Comparison of ENCODE assay signal across 8 cellular contexts in genomic region chr1:78003070-78003751, GRCh38. TPM values are rescaled to one million over a fixed set of nuclear protein-coding genes. Genes with fewer than 3 reads are reported as not detected.
DNase-seq lines count a peak whose midpoint lies in the region; ATAC-seq and TF ChIP-seq lines count a peak whose summit lies in the region.

No MANE protein-coding gene starts in this region.

- H3K36me3 Mint-ChIP-seq in CD4-positive, CD25-positive, alpha-beta regulatory T cell = no peaks in the 10 kb centered on the region
- no peaks in the 10 kb centered on the region for H3K36me3 Mint-ChIP-seq in natural killer cell

- peak overlapping the region; percentile 96 for H3K27ac ChIP-seq in CD4-positive, CD25-positive, alpha-beta regulatory T cell (ENCODE audit: insufficient read depth, low read length, poor library complexity, severe bottlenecking)
- peak overlapping the region; percentile 87; the same call in 1 of the 2 replicates for H3K27ac ChIP-seq in MM.1S (ENCODE audit: low read length)
- peak overlapping the region in 1 of 2 donors; percentile 87 for H3K27ac ChIP-seq in prostate gland

- intact Hi-C loops in natural killer cell (cut with micrococcal nuclease) = no loop called here
- intact Hi-C loops in prostate gland (cut with DNase I) = no loop called here

- peaks cover 7 to 46% (median 24%) of the 10 kb centered on the region in 4 donors for H3K4me1 Mint-ChIP-seq in CD4-positive, CD25-positive, alpha-beta regulatory T cell
- peaks cover 23 to 25% of the 10 kb centered on the region in 2 donors for H3K4me1 Mint-ChIP-seq in natural killer cell

- no peak overlapping the region for H2AFZ ChIP-seq in MM.1S (ENCODE audit: low read length)

- H3K79me2 ChIP-seq in MM.1S (ENCODE audit: low read length) = peaks cover 32% of the 10 kb centered on the region

- H3K27ac Mint-ChIP-seq in CD4-positive, CD25-positive, alpha-beta regulatory T cell = peak overlapping the region; percentile 45 to 96 (median 48)
- H3K27ac Mint-ChIP-seq in natural killer cell = peak overlapping the region; percentile 92 to 100

- no peaks in the 10 kb centered on the region for H3K27me3 ChIP-seq in CD4-positive, CD25-positive, alpha-beta regulatory T cell (ENCODE audit: control insufficient read depth, insufficient read depth, low read length)
- H3K27me3 ChIP-seq in MM.1S (replicated peaks; ENCODE audit: insufficient read depth, low read length) = no peaks in the 10 kb centered on the region
- no peaks in the 10 kb centered on the region for H3K27me3 ChIP-seq in prostate gland (replicated peaks; ENCODE audit: insufficient read depth)

- H3K4me2 ChIP-seq in MM.1S (ENCODE audit: low read depth, low read length) = peak overlapping the region; percentile 44

- peaks cover 27% of the 10 kb centered on the region for H3F3A ChIP-seq in MM.1S (ENCODE audit: insufficient read depth, low read length)

- DNase-seq in CD4-positive, CD25-positive, alpha-beta regulatory T cell = peak in 1 of 3 donors; percentile 34
- DNase-seq in MM.1S (no peak), cerebellar cortex (ENCODE audit: low spot score) (peak; percentile 22), natural killer cell (no peak), NCI-H2029 treated with DMSO at 0.1 percent for 48 hours (lab: John Stamatoyannopoulos, UW) (no peak), A172 (ENCODE audit: low spot score) (no peak), prostate gland (ENCODE audit: low spot score) (no peak)
- no peak for DNase-seq in stimulated activated CD4-positive, alpha-beta T cell treated with anti-CD3 and anti-CD28 coated beads, Interleukin-4, amount 100 ng/mL, for 1 hour

- no peaks in the 10 kb centered on the region for H3K9me3 ChIP-seq in CD4-positive, CD25-positive, alpha-beta regulatory T cell (ENCODE audit: control insufficient read depth in 2 of 2, low read length in 2 of 2)
- H3K9me3 ChIP-seq in MM.1S (replicated peaks; ENCODE audit: insufficient read depth, low read length) (no peaks in the 10 kb centered on the region), prostate gland (no peaks in the 10 kb centered on the region)

- no peaks in the 10 kb centered on the region for H3K36me3 ChIP-seq in CD4-positive, CD25-positive, alpha-beta regulatory T cell (ENCODE audit: control insufficient read depth, insufficient read depth, low read length)
- no peaks in the 10 kb centered on the region for H3K36me3 ChIP-seq in MM.1S (replicated peaks; ENCODE audit: insufficient read depth, low read length)
- no peaks in the 10 kb centered on the region for H3K36me3 ChIP-seq in prostate gland

- H3K27me3 Mint-ChIP-seq in CD4-positive, CD25-positive, alpha-beta regulatory T cell = peaks cover 5% of the 10 kb centered on the region
- H3K27me3 Mint-ChIP-seq in natural killer cell (ENCODE audit: low read depth in 2 of 2) = no peaks in the 10 kb centered on the region

- H3K9ac ChIP-seq in MM.1S (ENCODE audit: low read length) = no peak overlapping the region

- H3K4me3 ChIP-seq in CD4-positive, CD25-positive, alpha-beta regulatory T cell (ENCODE audit: low read depth, low read length) = peak overlapping the region; percentile 99
- H3K4me3 ChIP-seq in MM.1S (ENCODE audit: low read length) = peak overlapping the region; percentile 69; the same call in 1 of the 2 replicates
- no peak overlapping the region for H3K4me3 ChIP-seq in prostate gland

- H3K4me1 ChIP-seq in CD4-positive, CD25-positive, alpha-beta regulatory T cell (ENCODE audit: control insufficient read depth, insufficient read depth, low read length, poor library complexity, severe bottlenecking) = peaks cover 32% of the 10 kb centered on the region
- H3K4me1 ChIP-seq in MM.1S (ENCODE audit: low read length) = peaks cover 17% of the 10 kb centered on the region
- H3K4me1 ChIP-seq in prostate gland (replicated peaks) = no peaks in the 10 kb centered on the region

- H3K4me3 Mint-ChIP-seq in CD4-positive, CD25-positive, alpha-beta regulatory T cell = peak overlapping the region; percentile 10 to 92 (median 42)
- peak overlapping the region; percentile 97 for H3K4me3 Mint-ChIP-seq in natural killer cell

- ATAC-seq in CD4-positive, CD25-positive, alpha-beta regulatory T cell (ENCODE audit: low read depth in 2 of 2) = no peak
- ATAC-seq in natural killer cell = no peak

- TF ChIP-seq CTCF in MM.1S (IDR thresholded peaks at IDR 0.05; ENCODE audit: low read length) = no peak
- no peak for TF ChIP-seq CTCF in natural killer cell (IDR thresholded peaks at IDR 0.05)
- TF ChIP-seq CTCF in prostate gland (IDR thresholded peaks at IDR 0.05) = no peak

- no peaks in the 10 kb centered on the region for H3K9me3 Mint-ChIP-seq in CD4-positive, CD25-positive, alpha-beta regulatory T cell
- no peaks in the 10 kb centered on the region for H3K9me3 Mint-ChIP-seq in natural killer cell

- WGBS in prostate gland = 68% methylated on average over 3 of the region's 3 CpGs

- TF ChIP-seq POLR2A in prostate gland (IDR thresholded peaks at IDR 0.05) = no peak

- no peaks in the 10 kb centered on the region for H3K9me2 ChIP-seq in MM.1S (replicated peaks; ENCODE audit: insufficient read depth, low read length)

- H4K20me1 ChIP-seq in MM.1S (ENCODE audit: insufficient read depth, low read length) = no peaks in the 10 kb centered on the region

RNA-seq across cellular contexts. Expression of gene DNAJB4, which starts 1.5 kb away (rescaled TPM):
- total RNA-seq in CD4-positive, CD25-positive, alpha-beta regulatory T cell = 34.4 TPM
- 1 to 10 TPM; 7.6 to 9.3 (median 8.6) TPM for polyA plus RNA-seq in CD4-positive, CD25-positive, alpha-beta regulatory T cell
- 10 to 100 TPM; 26.8 to 30.7 (median 28.2) TPM for total RNA-seq in natural killer cell
- total RNA-seq in A172 (2014; rRNA removed; shearing (Covaris generic)) = 39.7 and 44.5 TPM in 2 replicates
- 10 to 100 TPM; 15.8 to 22.8 TPM for total RNA-seq in prostate gland

RNA-seq across cellular contexts. Expression of gene FUBP1, which starts 24.3 kb away (rescaled TPM):
- total RNA-seq in CD4-positive, CD25-positive, alpha-beta regulatory T cell = 225 TPM
- 10 to 100 TPM; 46.2 to 52.8 (median 50.1) TPM for polyA plus RNA-seq in CD4-positive, CD25-positive, alpha-beta regulatory T cell
- 100 to 1,000 TPM; 247 to 285 (median 249) TPM for total RNA-seq in natural killer cell
- total RNA-seq in A172 (2014; rRNA removed; shearing (Covaris generic)) = 75.0 and 75.9 TPM in 2 replicates
- total RNA-seq in prostate gland = 100 to 1,000 TPM; 109 to 126 TPM

RNA-seq across cellular contexts. Expression of gene GIPC2, which starts 42.6 kb away (rescaled TPM):
- total RNA-seq in CD4-positive, CD25-positive, alpha-beta regulatory T cell = not detected
- under 1 TPM in 2 of 4 donors, not detected in 2; 0.22 to 0.39 TPM for polyA plus RNA-seq in CD4-positive, CD25-positive, alpha-beta regulatory T cell
- total RNA-seq in natural killer cell (not detected), prostate gland (1 to 10 TPM; 2.0 to 2.2 TPM)
- total RNA-seq in A172 (2014; rRNA removed; shearing (Covaris generic)) = 0.02 and 0.07 TPM in 2 replicates

Comparison
In these comparisons a context has a peak if more than half of its experiments do, and no peak if none do; other contexts are left out.
1. H3K4me3 ChIP-seq: peak in CD4-positive, CD25-positive, alpha-beta regulatory T cell (single experiment) and MM.1S (single experiment); none in prostate gland (0 of 2).